ENCODE assay signal across 16 cellular contexts in the genomic region with DNA sequence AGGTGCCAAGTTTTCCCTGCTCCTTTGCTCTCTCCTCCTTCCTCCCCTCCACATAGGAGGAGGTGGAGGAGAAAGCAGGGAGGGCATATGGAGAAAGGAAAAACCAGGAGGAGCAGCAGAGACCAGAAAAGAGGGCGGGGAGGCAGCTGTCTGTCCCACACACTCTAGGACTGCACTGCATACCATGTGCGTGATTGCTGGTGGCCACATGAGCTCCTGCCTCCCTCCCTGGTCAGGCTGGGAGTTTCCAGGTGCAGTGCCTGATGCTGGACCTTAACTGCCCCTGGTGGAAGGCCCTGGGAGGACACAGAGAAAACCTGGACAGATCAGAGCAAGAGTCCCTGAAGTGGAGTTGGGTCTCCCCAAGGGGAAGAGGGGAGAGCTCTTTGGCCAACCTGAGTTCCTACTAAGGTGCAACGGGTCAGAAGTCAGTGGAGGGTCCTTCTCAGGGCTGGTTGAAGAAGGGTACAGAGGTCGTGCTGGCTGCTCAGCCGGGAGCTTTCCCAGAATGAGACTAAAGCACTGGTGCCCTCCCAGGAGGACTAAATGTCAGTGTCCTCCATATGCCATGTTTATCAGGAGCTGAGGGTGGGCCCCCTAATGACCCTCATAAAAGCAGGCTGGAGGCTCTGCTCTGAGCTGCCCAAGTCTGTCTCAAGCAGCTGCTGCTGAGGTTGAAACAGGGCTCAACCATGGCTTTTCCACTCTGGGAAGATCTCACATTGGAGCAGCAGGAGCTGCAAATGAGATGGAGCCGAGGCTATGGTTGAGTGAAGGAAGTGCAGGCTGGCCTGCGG. TPM values are rescaled to one million over a fixed set of nuclear protein-coding genes. Genes with fewer than 3 reads are reported as not detected.
DNase-seq lines count a peak whose midpoint lies in the region; ATAC-seq, FAIRE-seq and TF ChIP-seq lines count a peak whose summit lies in the region.
"Had no signal": no experiment of that assay in that cellular context is flagged by ENCODE, and none has a peak within 500 bp of the region (broad histone marks: within the 10 kb centered on the region; RNA-seq: fewer than 3 reads in every experiment).

No MANE protein-coding gene starts in this region.

- H3K36me3 ChIP-seq in bronchial epithelial cell (ENCODE audit: control insufficient read depth, insufficient read depth, low read length) = no peaks in the 10 kb centered on the region
- H3K36me3 ChIP-seq: gastrocnemius medialis had no signal

- TF ChIP-seq CTCF in AG04450 (IDR thresholded peaks at IDR 0.05; ENCODE audit: low read depth, low read length) (peak; percentile 35), bronchial epithelial cell (IDR thresholded peaks at IDR 0.05; ENCODE audit: insufficient read depth, low read length, severe bottlenecking) (peak; percentile 25)

- FAIRE-seq in bronchial epithelial cell (lab: Jason Lieb, UNC) = no peak
- FAIRE-seq: HTR-8/SVneo had no signal

- H3K4me3 ChIP-seq in AG04450 (ENCODE audit: low read depth, low read length) = no peak overlapping the region
- H3K4me3 ChIP-seq in bronchial epithelial cell (ENCODE audit: low read depth, low read length) = no peak overlapping the region
- H3K4me3 ChIP-seq: coronary artery, gastrocnemius medialis had no signal

- H3K27me3 ChIP-seq in AG04450 (ENCODE audit: control insufficient read depth, insufficient read depth, low read length) (peaks cover 41% of the 10 kb centered on the region), bronchial epithelial cell (ENCODE audit: control insufficient read depth, insufficient read depth, low read length) (peaks cover 20% of the 10 kb centered on the region)

- CTCF ChIA-PET in AG04450 (lab: Charles Lee) = interaction anchor here (0.6 to 7.1 kb wide), 26 partner anchors 10 to 631 kb away, joined by 3 to 121 read pairs (median 4); a partner anchor contains a TSS

- no peak for DNase-seq in AG04450 (ENCODE audit: low read depth, low spot score)
- DNase-seq in HT-29 (ENCODE audit: low spot score) = peak; percentile 30
- DNase-seq in bronchial epithelial cell (ENCODE audit: low read depth) = no peak
- no peak for DNase-seq in left lobe of liver (ENCODE audit: low spot score)
- DNase-seq in SHP77 treated with DMSO at 0.1 percent for 48 hours (lab: John Stamatoyannopoulos, UW) = no peak
- no peak for DNase-seq in substantia nigra (lab: John Stamatoyannopoulos, UW)
- DNase-seq in HK-2 (ENCODE audit: unreplicated experiment) = no peak
- no peak for DNase-seq in effector CD4-positive, alpha-beta T cell
- DNase-seq: activated CD4-positive, alpha-beta T cell treated with anti-CD3 and anti-CD28 coated beads, Interleukin-2, amount 50 U/mL, for 4 hours; activated naive CD4-positive, alpha-beta T cell treated with Interleukin-2 at 50 U/mL for 16 hours; gastrocnemius medialis; T-helper 1 cell had no signal

- H3K27ac ChIP-seq in AG04450 (ENCODE audit: low read depth, low read length) (no peak overlapping the region), substantia nigra (ENCODE audit: low read depth, low read length, poor library complexity, severe bottlenecking) (no peak overlapping the region)
- H3K27ac ChIP-seq: coronary artery, gastrocnemius medialis had no signal

- no peaks in the 10 kb centered on the region; the same call in 1 of the 2 replicates for H3K9me3 ChIP-seq in AG04450 (ENCODE audit: control insufficient read depth, insufficient read depth, low read length)
- H3K9me3 ChIP-seq: gastrocnemius medialis had no signal

- POLR2A ChIA-PET in AG04450 (lab: Yijun Ruan, JAX) = no interaction called here

- ATAC-seq in left lobe of liver = peak; percentile 54
- ATAC-seq: gastrocnemius medialis had no signal

RNA-seq across cellular contexts. Expression of a gene that starts 3.5 kb away (rescaled TPM):
- not detected in 2 replicates for polyA plus RNA-seq in AG04450 (2011; rRNA removed)
- 0.87 TPM in 1 of 2 replicates, not detected in the other for polyA minus RNA-seq in AG04450 (2011; rRNA and poly(A)+ RNA removed)
- 0.18 and 0.42 TPM in 2 replicates for total RNA-seq in HT-29 (2014; rRNA removed; shearing (Covaris generic))
- total RNA-seq in bronchial epithelial cell = under 0.01 TPM in 1 of 2 replicates, not detected in the other
- 1.4 TPM for total RNA-seq in left lobe of liver
- polyA plus RNA-seq: CD14-positive monocyte had no signal

RNA-seq across cellular contexts. Expression of a gene that starts 29.7 kb away (rescaled TPM):
- polyA plus RNA-seq in AG04450 (2011; rRNA removed) = not detected in 2 replicates
- polyA minus RNA-seq in AG04450 (2011; rRNA and poly(A)+ RNA removed) = not detected in 2 replicates
- 16.3 and 16.8 TPM in 2 replicates for total RNA-seq in HT-29 (2014; rRNA removed; shearing (Covaris generic))
- total RNA-seq in bronchial epithelial cell = under 0.01 TPM in 1 of 2 replicates, not detected in the other
- 0.86 TPM for total RNA-seq in left lobe of liver
- total RNA-seq: osteocyte had no signal

RNA-seq across cellular contexts. Expression of a gene that starts 45.6 kb away (rescaled TPM):
- 50.9 and 58.0 TPM in 2 replicates for polyA plus RNA-seq in AG04450 (2011; rRNA removed)
- polyA minus RNA-seq in AG04450 (2011; rRNA and poly(A)+ RNA removed) = 30.5 and 40.0 TPM in 2 replicates
- 17.0 and 21.2 TPM in 2 replicates for total RNA-seq in HT-29 (2014; rRNA removed; shearing (Covaris generic))
- 30.3 and 33.3 TPM in 2 replicates for total RNA-seq in bronchial epithelial cell
- total RNA-seq in left lobe of liver = 34.6 TPM
